In the genomic region with DNA sequence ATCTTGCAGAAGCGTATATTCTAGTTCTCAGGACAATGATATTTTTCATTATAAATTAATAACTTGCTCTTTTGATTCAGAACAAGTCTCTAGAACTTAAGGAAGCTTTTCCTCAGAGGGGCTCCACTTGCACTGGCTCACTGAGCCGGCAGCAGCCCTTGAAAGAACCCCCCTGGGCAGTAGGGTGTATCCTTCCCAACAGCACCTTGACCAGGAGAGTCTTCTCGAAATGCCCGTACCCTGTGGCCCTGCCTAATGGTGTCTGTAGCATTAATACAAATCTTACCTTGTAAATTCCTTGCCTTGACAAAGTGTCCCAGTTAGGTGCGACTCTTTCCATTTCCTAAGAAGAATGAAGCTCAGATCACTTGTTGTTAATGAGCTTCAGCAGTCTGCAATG, we compare ENCODE assay signal across 1 cellular context.
TF ChIP-seq lines count a peak whose summit lies in the region.

No MANE protein-coding gene starts in this region.

TF ChIP-seq in GM23338, 12 proteins besides CTCF, POLR2A, EP300 and RAD21:
- TF ChIP-seq ZNF114 (CRISPR knock-in tag; IDR thresholded peaks at IDR 0.05) (no peak), NANOG (IDR thresholded peaks at IDR 0.05; ENCODE audit: borderline replicate concordance) (no peak), ZNF331 (CRISPR knock-in tag; IDR thresholded peaks at IDR 0.05; ENCODE audit: low read depth) (no peak)
- TF ChIP-seq, protein P1, sequence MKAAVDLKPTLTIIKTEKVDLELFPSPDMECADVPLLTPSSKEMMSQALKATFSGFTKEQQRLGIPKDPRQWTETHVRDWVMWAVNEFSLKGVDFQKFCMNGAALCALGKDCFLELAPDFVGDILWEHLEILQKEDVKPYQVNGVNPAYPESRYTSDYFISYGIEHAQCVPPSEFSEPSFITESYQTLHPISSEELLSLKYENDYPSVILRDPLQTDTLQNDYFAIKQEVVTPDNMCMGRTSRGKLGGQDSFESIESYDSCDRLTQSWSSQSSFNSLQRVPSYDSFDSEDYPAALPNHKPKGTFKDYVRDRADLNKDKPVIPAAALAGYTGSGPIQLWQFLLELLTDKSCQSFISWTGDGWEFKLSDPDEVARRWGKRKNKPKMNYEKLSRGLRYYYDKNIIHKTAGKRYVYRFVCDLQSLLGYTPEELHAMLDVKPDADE (IDR thresholded peaks at IDR 0.05): no peak
